In the genomic region with DNA sequence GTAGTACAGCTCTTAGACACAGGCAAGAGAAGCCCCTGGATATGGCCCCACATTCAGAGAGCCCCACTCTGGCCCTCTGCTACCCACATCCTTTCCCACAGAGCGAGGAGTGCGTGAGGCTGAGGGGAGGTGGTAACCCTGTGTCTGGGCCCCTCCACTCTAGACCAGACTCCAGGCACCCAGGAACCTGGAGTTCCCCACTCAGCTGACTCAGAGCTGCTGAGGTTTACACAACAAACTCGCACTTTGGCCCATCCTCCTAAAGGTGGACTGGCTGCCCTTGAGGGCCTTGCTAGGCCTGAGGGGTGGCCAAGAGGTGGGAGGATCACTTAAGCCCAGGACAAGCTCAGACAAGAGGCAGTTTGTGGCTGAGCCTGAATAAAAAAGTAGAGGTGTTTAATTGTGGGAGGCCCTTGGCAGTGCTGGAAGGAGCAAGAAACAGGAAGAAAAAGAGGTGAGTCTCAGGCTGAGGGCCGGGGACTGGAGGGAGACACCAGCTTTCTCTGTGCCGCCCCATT, we compare ENCODE assay signal across 1 cellular context.
TF ChIP-seq lines count a peak whose summit lies in the region.

No MANE protein-coding gene starts in this region.

TF ChIP-seq in HepG2, 621 proteins besides CTCF, POLR2A, EP300 and RAD21 (continues in another document):
- TF ChIP-seq TP53 (CRISPR knock-in tag; conservative IDR thresholded peaks at IDR 0.05) (no peak), MAFG (CRISPR knock-in tag; IDR thresholded peaks at IDR 0.05) (no peak), ZNF652 (CRISPR knock-in tag; IDR thresholded peaks at IDR 0.05; ENCODE audit: borderline replicate concordance, low read depth) (no peak), JARID2 (CRISPR knock-in tag; IDR thresholded peaks at IDR 0.05; ENCODE audit: insufficient replicate concordance) (no peak), SP1 (IDR thresholded peaks at IDR 0.05) (no peak), SP1 (CRISPR knock-in tag; IDR thresholded peaks at IDR 0.05) (0 out of 2 replicates have a peak, but pooled peaks have one; percentile 24), SKI (IDR thresholded peaks at IDR 0.05; ENCODE audit: partially characterized antibody) (peak; percentile 73), PLRG1 (conservative IDR thresholded peaks at IDR 0.05) (no peak), REL (CRISPR knock-in tag; conservative IDR thresholded peaks at IDR 0.05) (no peak), KDM4B (CRISPR knock-in tag; IDR thresholded peaks at IDR 0.05) (no peak), ZNF441 (CRISPR knock-in tag; IDR thresholded peaks at IDR 0.05; ENCODE audit: borderline replicate concordance) (0 out of 2 replicates have a peak, but pooled peaks have one; percentile 57), ZNF75D (CRISPR knock-in tag; IDR thresholded peaks at IDR 0.05; ENCODE audit: borderline replicate concordance) (no peak), THYN1 (CRISPR knock-in tag; IDR thresholded peaks at IDR 0.05; ENCODE audit: borderline replicate concordance, low read depth) (no peak), PAF1 (CRISPR knock-in tag; IDR thresholded peaks at IDR 0.05) (no peak), ZNF343 (CRISPR knock-in tag; IDR thresholded peaks at IDR 0.05) (no peak), ZNF121 (CRISPR knock-in tag; IDR thresholded peaks at IDR 0.05) (peak; percentile 83), ZNF367 (CRISPR knock-in tag; IDR thresholded peaks at IDR 0.05; ENCODE audit: borderline replicate concordance) (no peak), ZNF24 (IDR thresholded peaks at IDR 0.05) (no peak), CHD4 (IDR thresholded peaks at IDR 0.05; ENCODE audit: borderline replicate concordance, low read length) (no peak), ARID2 (CRISPR knock-in tag; IDR thresholded peaks at IDR 0.05; ENCODE audit: borderline replicate concordance) (no peak), ZSCAN9 (CRISPR knock-in tag; IDR thresholded peaks at IDR 0.05; ENCODE audit: borderline replicate concordance) (peak; percentile 61; the same call in 1 of the 2 replicates), TBP (CRISPR knock-in tag; IDR thresholded peaks at IDR 0.05) (no peak), ZFP36 (IDR thresholded peaks at IDR 0.05; ENCODE audit: borderline replicate concordance, low read depth, low read length, partially characterized antibody) (no peak), ZNF563 (CRISPR knock-in tag; IDR thresholded peaks at IDR 0.05) (no peak), HOXA3 (CRISPR knock-in tag; IDR thresholded peaks at IDR 0.05) (peak; percentile 84), HOXD1 (CRISPR knock-in tag; IDR thresholded peaks at IDR 0.05) (no peak), BCL6 (CRISPR knock-in tag; IDR thresholded peaks at IDR 0.05) (0 out of 2 replicates have a peak, but pooled peaks have one; percentile 51), FOXC1 (CRISPR knock-in tag; IDR thresholded peaks at IDR 0.05; ENCODE audit: borderline replicate concordance) (peak; percentile 63; the same call in 1 of the 2 replicates), BORCS8-MEF2B (CRISPR knock-in tag; IDR thresholded peaks at IDR 0.05) (peak; percentile 68; the same call in 1 of the 2 replicates), SMAD1 (CRISPR knock-in tag; IDR thresholded peaks at IDR 0.05; ENCODE audit: borderline replicate concordance, low read depth) (no peak)
- TF ChIP-seq, protein P1, sequence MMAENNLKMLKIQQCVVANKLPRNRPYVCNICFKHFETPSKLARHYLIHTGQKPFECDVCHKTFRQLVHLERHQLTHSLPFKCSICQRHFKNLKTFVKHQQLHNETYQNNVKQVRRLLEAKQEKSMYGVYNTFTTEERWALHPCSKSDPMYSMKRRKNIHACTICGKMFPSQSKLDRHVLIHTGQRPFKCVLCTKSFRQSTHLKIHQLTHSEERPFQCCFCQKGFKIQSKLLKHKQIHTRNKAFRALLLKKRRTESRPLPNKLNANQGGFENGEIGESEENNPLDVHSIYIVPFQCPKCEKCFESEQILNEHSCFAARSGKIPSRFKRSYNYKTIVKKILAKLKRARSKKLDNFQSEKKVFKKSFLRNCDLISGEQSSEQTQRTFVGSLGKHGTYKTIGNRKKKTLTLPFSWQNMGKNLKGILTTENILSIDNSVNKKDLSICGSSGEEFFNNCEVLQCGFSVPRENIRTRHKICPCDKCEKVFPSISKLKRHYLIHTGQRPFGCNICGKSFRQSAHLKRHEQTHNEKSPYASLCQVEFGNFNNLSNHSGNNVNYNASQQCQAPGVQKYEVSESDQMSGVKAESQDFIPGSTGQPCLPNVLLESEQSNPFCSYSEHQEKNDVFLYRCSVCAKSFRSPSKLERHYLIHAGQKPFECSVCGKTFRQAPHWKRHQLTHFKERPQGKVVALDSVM (CRISPR knock-in tag; IDR thresholded peaks at IDR 0.05) = peak; percentile 59; the same call in 1 of the 2 replicates
- TF ChIP-seq, protein P2, sequence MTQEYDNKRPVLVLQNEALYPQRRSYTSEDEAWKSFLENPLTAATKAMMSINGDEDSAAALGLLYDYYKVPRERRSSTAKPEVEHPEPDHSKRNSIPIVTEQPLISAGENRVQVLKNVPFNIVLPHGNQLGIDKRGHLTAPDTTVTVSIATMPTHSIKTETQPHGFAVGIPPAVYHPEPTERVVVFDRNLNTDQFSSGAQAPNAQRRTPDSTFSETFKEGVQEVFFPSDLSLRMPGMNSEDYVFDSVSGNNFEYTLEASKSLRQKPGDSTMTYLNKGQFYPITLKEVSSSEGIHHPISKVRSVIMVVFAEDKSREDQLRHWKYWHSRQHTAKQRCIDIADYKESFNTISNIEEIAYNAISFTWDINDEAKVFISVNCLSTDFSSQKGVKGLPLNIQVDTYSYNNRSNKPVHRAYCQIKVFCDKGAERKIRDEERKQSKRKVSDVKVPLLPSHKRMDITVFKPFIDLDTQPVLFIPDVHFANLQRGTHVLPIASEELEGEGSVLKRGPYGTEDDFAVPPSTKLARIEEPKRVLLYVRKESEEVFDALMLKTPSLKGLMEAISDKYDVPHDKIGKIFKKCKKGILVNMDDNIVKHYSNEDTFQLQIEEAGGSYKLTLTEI (CRISPR knock-in tag; conservative IDR thresholded peaks at IDR 0.05) = no peak
- TF ChIP-seq, protein P3, sequence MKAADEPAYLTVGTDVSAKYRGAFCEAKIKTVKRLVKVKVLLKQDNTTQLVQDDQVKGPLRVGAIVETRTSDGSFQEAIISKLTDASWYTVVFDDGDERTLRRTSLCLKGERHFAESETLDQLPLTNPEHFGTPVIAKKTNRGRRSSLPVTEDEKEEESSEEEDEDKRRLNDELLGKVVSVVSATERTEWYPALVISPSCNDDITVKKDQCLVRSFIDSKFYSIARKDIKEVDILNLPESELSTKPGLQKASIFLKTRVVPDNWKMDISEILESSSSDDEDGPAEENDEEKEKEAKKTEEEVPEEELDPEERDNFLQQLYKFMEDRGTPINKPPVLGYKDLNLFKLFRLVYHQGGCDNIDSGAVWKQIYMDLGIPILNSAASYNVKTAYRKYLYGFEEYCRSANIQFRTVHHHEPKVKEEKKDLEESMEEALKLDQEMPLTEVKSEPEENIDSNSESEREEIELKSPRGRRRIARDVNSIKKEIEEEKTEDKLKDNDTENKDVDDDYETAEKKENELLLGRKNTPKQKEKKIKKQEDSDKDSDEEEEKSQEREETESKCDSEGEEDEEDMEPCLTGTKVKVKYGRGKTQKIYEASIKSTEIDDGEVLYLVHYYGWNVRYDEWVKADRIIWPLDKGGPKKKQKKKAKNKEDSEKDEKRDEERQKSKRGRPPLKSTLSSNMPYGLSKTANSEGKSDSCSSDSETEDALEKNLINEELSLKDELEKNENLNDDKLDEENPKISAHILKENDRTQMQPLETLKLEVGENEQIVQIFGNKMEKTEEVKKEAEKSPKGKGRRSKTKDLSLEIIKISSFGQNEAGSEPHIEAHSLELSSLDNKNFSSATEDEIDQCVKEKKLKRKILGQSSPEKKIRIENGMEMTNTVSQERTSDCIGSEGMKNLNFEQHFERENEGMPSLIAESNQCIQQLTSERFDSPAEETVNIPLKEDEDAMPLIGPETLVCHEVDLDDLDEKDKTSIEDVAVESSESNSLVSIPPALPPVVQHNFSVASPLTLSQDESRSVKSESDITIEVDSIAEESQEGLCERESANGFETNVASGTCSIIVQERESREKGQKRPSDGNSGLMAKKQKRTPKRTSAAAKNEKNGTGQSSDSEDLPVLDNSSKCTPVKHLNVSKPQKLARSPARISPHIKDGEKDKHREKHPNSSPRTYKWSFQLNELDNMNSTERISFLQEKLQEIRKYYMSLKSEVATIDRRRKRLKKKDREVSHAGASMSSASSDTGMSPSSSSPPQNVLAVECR (CRISPR knock-in tag; IDR thresholded peaks at IDR 0.05; ENCODE audit: borderline replicate concordance) = peak; percentile 48; the same call in 1 of the 2 replicates
- TF ChIP-seq, protein P4, sequence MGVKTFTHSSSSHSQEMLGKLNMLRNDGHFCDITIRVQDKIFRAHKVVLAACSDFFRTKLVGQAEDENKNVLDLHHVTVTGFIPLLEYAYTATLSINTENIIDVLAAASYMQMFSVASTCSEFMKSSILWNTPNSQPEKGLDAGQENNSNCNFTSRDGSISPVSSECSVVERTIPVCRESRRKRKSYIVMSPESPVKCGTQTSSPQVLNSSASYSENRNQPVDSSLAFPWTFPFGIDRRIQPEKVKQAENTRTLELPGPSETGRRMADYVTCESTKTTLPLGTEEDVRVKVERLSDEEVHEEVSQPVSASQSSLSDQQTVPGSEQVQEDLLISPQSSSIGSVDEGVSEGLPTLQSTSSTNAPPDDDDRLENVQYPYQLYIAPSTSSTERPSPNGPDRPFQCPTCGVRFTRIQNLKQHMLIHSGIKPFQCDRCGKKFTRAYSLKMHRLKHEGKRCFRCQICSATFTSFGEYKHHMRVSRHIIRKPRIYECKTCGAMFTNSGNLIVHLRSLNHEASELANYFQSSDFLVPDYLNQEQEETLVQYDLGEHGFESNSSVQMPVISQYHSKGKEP (CRISPR knock-in tag; IDR thresholded peaks at IDR 0.05) = no peak
- TF ChIP-seq, protein P5, sequence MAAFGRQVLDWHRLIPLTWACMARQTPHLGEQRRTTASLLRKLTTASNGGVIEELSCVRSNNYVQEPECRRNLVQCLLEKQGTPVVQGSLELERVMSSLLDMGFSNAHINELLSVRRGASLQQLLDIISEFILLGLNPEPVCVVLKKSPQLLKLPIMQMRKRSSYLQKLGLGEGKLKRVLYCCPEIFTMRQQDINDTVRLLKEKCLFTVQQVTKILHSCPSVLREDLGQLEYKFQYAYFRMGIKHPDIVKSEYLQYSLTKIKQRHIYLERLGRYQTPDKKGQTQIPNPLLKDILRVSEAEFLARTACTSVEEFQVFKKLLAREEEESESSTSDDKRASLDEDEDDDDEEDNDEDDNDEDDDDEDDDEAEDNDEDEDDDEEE (CRISPR knock-in tag; IDR thresholded peaks at IDR 0.05) = no peak
- TF ChIP-seq, protein P6, sequence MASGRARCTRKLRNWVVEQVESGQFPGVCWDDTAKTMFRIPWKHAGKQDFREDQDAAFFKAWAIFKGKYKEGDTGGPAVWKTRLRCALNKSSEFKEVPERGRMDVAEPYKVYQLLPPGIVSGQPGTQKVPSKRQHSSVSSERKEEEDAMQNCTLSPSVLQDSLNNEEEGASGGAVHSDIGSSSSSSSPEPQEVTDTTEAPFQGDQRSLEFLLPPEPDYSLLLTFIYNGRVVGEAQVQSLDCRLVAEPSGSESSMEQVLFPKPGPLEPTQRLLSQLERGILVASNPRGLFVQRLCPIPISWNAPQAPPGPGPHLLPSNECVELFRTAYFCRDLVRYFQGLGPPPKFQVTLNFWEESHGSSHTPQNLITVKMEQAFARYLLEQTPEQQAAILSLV (CRISPR knock-in tag; IDR thresholded peaks at IDR 0.05; ENCODE audit: borderline replicate concordance) = peak; percentile 56; the same call in 1 of the 2 replicates
- TF ChIP-seq, protein P7, sequence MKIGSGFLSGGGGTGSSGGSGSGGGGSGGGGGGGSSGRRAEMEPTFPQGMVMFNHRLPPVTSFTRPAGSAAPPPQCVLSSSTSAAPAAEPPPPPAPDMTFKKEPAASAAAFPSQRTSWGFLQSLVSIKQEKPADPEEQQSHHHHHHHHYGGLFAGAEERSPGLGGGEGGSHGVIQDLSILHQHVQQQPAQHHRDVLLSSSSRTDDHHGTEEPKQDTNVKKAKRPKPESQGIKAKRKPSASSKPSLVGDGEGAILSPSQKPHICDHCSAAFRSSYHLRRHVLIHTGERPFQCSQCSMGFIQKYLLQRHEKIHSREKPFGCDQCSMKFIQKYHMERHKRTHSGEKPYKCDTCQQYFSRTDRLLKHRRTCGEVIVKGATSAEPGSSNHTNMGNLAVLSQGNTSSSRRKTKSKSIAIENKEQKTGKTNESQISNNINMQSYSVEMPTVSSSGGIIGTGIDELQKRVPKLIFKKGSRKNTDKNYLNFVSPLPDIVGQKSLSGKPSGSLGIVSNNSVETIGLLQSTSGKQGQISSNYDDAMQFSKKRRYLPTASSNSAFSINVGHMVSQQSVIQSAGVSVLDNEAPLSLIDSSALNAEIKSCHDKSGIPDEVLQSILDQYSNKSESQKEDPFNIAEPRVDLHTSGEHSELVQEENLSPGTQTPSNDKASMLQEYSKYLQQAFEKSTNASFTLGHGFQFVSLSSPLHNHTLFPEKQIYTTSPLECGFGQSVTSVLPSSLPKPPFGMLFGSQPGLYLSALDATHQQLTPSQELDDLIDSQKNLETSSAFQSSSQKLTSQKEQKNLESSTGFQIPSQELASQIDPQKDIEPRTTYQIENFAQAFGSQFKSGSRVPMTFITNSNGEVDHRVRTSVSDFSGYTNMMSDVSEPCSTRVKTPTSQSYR (CRISPR knock-in tag; IDR thresholded peaks at IDR 0.05; ENCODE audit: borderline replicate concordance) = 0 out of 2 replicates have a peak, but pooled peaks have one; percentile 17
- TF ChIP-seq, protein P8, sequence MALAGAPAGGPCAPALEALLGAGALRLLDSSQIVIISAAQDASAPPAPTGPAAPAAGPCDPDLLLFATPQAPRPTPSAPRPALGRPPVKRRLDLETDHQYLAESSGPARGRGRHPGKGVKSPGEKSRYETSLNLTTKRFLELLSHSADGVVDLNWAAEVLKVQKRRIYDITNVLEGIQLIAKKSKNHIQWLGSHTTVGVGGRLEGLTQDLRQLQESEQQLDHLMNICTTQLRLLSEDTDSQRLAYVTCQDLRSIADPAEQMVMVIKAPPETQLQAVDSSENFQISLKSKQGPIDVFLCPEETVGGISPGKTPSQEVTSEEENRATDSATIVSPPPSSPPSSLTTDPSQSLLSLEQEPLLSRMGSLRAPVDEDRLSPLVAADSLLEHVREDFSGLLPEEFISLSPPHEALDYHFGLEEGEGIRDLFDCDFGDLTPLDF (CRISPR knock-in tag; IDR thresholded peaks at IDR 0.05) = no peak
